22 cellular contexts compared by ENCODE assay signal in the genomic region with DNA sequence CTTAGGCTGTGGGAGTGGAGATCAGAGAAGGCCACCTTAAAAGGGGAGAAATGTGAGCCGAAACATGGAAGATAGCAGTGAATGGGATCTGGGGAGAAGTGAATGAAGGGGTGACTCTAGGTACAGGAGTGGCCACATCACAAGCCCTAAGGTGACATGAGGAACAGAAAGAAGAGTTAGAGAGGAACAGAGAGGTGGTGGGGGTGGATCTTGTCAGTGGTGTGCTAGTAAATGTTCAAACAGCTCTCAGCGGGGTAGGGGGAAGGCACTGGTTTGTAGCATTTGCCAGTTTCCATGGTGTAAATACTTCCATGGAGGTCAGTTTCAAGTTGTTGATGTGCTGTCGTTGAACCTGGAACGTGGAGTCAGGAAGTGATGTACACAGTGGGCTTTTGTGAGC.
A peak's percentile ranks its signal among the peaks of the same experiment; 100 is the strongest.
DNase-seq lines count a peak whose midpoint lies in the region; ATAC-seq, FAIRE-seq and TF ChIP-seq lines count a peak whose summit lies in the region.
"Had no signal": no experiment of that assay in that cellular context is flagged by ENCODE, and none has a peak within 500 bp of the region (broad histone marks: within the 10 kb centered on the region; RNA-seq: fewer than 3 reads in every experiment).

No MANE protein-coding gene starts in this region.

- no peaks in the 10 kb centered on the region for H4K20me1 ChIP-seq in GM12878 (ENCODE audit: control insufficient read depth, insufficient read depth)
- H4K20me1 ChIP-seq: BLaER1 had no signal

- in situ Hi-C loops in GM12878 (cut with MboI): no loop called here

- 72% methylated on average over 4 of the region's 4 CpGs for WGBS in GM12878 (ENCODE audit: insufficient coverage, insufficient replicate concordance, low lambda C conversion rate, missing lambda C conversion rate)

- TF ChIP-seq EP300 in GM12878 (IDR thresholded peaks at IDR 0.05; ENCODE audit: borderline replicate concordance in 1 of 2, control insufficient read depth in 1 of 2, low read depth in 2 of 2, low read length in 2 of 2): no peak

- peaks cover 19% of the 10 kb centered on the region for H3K36me3 Mint-ChIP-seq in IgD-negative memory B cell
- H3K36me3 Mint-ChIP-seq: CD4-positive, alpha-beta memory T cell had no signal

- H3K27me3 ChIP-seq in GM12878 (replicated peaks in 1 of 2; ENCODE audit: control insufficient read depth in 2 of 2, insufficient read depth in 2 of 2, low read length in 1 of 2) (no peaks in the 10 kb centered on the region), parathyroid adenoma (ENCODE audit: control insufficient read depth, insufficient read depth, low read length) (no peaks in the 10 kb centered on the region), WERI-Rb-1 (ENCODE audit: insufficient read depth, low read depth, severe bottlenecking) (no peaks in the 10 kb centered on the region)
- H3K27me3 ChIP-seq: BLaER1 had no signal

- H3K4me1 Mint-ChIP-seq in IgD-negative memory B cell: peaks cover 14 to 23% (median 15%) of the 10 kb centered on the region in 3 donors
- H3K4me1 Mint-ChIP-seq: CD14-positive monocyte; CD4-positive, alpha-beta memory T cell; GM23338 had no signal

- H3K27ac ChIP-seq in GM12878 (ENCODE audit: control insufficient read depth, insufficient read depth) (no peak overlapping the region), parathyroid adenoma (peak overlapping the region; percentile 84), WERI-Rb-1 (no peak overlapping the region)
- H3K27ac ChIP-seq: A549, BLaER1, HL-60 had no signal

- no peak for TF ChIP-seq CTCF in GM12878 (IDR thresholded peaks at IDR 0.05 in 2 of 3, conservative IDR thresholded peaks at IDR 0.05 in 1 of 3; ENCODE audit: control insufficient read depth in 2 of 3, extremely low read depth in 1 of 3, insufficient read depth in 1 of 3, low read depth in 3 of 3, low read length in 3 of 3)
- TF ChIP-seq CTCF in parathyroid adenoma (IDR thresholded peaks at IDR 0.05): no peak
- TF ChIP-seq CTCF in WERI-Rb-1 (IDR thresholded peaks at IDR 0.05; ENCODE audit: low read depth, low read length): no peak

- RAD21 ChIA-PET in GM12878 (lab: Charles Lee; ENCODE audit: unreplicated experiment): no interaction called here

- no peak for TF ChIP-seq RAD21 in GM12878 (IDR thresholded peaks at IDR 0.05; ENCODE audit: insufficient read depth, low read depth, low read length)

- H2AFZ ChIP-seq in GM12878 (ENCODE audit: control insufficient read depth, low read depth, low read length) (no peak overlapping the region), parathyroid adenoma (no peak overlapping the region)
- H2AFZ ChIP-seq: GM23338 had no signal

- peak overlapping the region in 2 of 3 donors; percentile 75 to 79 for H3K27ac Mint-ChIP-seq in IgD-negative memory B cell
- H3K27ac Mint-ChIP-seq: CD4-positive, alpha-beta memory T cell; GM23338; HFFc6 had no signal

- H3K9ac ChIP-seq in GM12878 (ENCODE audit: control insufficient read depth, insufficient read depth, low read length): no peak overlapping the region
- no peak overlapping the region for H3K9ac ChIP-seq in parathyroid adenoma
- H3K9ac ChIP-seq: BLaER1 had no signal

- FAIRE-seq in GM12891 (lab: Jason Lieb, UNC): peak; percentile 41
- FAIRE-seq in GM12878 (lab: Jason Lieb, UNC): no peak
- FAIRE-seq: A549, H54, K562 had no signal

- ATAC-seq in GM12878 (peak; percentile 36), GM21717 (IDR thresholded peaks at IDR 0.05; ENCODE audit: unreplicated experiment) (no peak)
- ATAC-seq: A549, GM23338, HCT116, K562 had no signal

- H3K4me3 Mint-ChIP-seq in IgD-negative memory B cell: no peak overlapping the region
- H3K4me3 Mint-ChIP-seq: CD14-positive monocyte; CD4-positive, alpha-beta memory T cell; GM23338; HFFc6 had no signal

- H3K36me3 ChIP-seq in GM12878 (ENCODE audit: control insufficient read depth in 2 of 2, insufficient read depth in 2 of 2, low read length in 1 of 2) (peaks cover 32 to 60% of the 10 kb centered on the region in 2 experiments), parathyroid adenoma (ENCODE audit: control insufficient read depth, insufficient read depth, low read length) (no peaks in the 10 kb centered on the region), WERI-Rb-1 (no peaks in the 10 kb centered on the region)

- H3K9me3 Mint-ChIP-seq in IgD-negative memory B cell: no peaks in the 10 kb centered on the region
- H3K9me3 Mint-ChIP-seq: CD14-positive monocyte, GM23338, HFFc6 had no signal

- CTCF ChIA-PET in GM12878 (lab: Yijun Ruan, JAX): interaction anchor here (0.9 kb wide), 1 partner anchor 191 kb away, joined by 3 read pairs; no protein-coding TSS in a partner anchor

- POLR2A ChIA-PET in GM12878 (lab: Charles Lee): no interaction called here

- no peaks in the 10 kb centered on the region for H3K27me3 Mint-ChIP-seq in IgD-negative memory B cell
- H3K27me3 Mint-ChIP-seq: CD4-positive, alpha-beta memory T cell had no signal

- SMC1A ChIA-PET in GM12878 (lab: Charles Lee; ENCODE audit: uncharacterized antibody, unreplicated experiment): no interaction called here

- DNase-seq in GM12891 (ENCODE audit: insufficient read length, low spot score): no peak
- no peak for DNase-seq in GM12878 (ENCODE audit: low read depth, low spot score)
- DNase-seq in Kasumi-1 (lab: John Stamatoyannopoulos, UW): no peak
- DNase-seq in WERI-Rb-1: no peak
- no peak for DNase-seq in 8988T
- DNase-seq: AML-193; CD4-positive, alpha-beta memory T cell; DMS153; DMS79; GDM1; HFFc6 had no signal

- no peaks in the 10 kb centered on the region; the same call in 2 of the 3 replicates for H3K9me3 ChIP-seq in GM12878 (replicated peaks; ENCODE audit: control insufficient read depth, insufficient read depth, low read length)
- no peaks in the 10 kb centered on the region for H3K9me3 ChIP-seq in parathyroid adenoma (ENCODE audit: control insufficient read depth, low read length)
- no peaks in the 10 kb centered on the region for H3K9me3 ChIP-seq in WERI-Rb-1 (ENCODE audit: severe bottlenecking)
- H3K9me3 ChIP-seq: A549, BLaER1 had no signal

- H3K4me2 ChIP-seq in GM12878 (ENCODE audit: control insufficient read depth, insufficient read depth): no peak overlapping the region
- H3K4me2 ChIP-seq in parathyroid adenoma (ENCODE audit: low read length): no peak overlapping the region
- H3K4me2 ChIP-seq: A549, BLaER1, GM23338 had no signal

- BruUV-seq in GM12878 (replicated peaks; lab: Mats Ljungman, UMichigan): no TSS peak

- H3K4me1 ChIP-seq in GM12878 (ENCODE audit: control insufficient read depth, insufficient read depth, low read length): no peaks in the 10 kb centered on the region
- H3K4me1 ChIP-seq in parathyroid adenoma: peaks cover 19% of the 10 kb centered on the region
- H3K4me1 ChIP-seq: A549, BLaER1 had no signal

- no peaks in the 10 kb centered on the region for H3K79me2 ChIP-seq in GM12878 (ENCODE audit: control insufficient read depth, insufficient read depth, low read length)
- H3K79me2 ChIP-seq in parathyroid adenoma: no peaks in the 10 kb centered on the region

- intact Hi-C loops in GM12878 (cut with micrococcal nuclease; ENCODE audit: unreplicated experiment): no loop called here

- H3K4me3 ChIP-seq in GM12878 (no peak overlapping the region), parathyroid adenoma (ENCODE audit: low read depth, low read length) (no peak overlapping the region), WERI-Rb-1 (ENCODE audit: low read depth, low read length) (no peak overlapping the region)
- H3K4me3 ChIP-seq: A549, BLaER1, GM23338, K562 had no signal

- no peak for TF ChIP-seq POLR2A in GM12891 (IDR thresholded peaks at IDR 0.05; ENCODE audit: low read depth, low read length)
- TF ChIP-seq POLR2A in GM12878 (IDR thresholded peaks at IDR 0.05; ENCODE audit: low read depth, low read length): no peak

TF ChIP-seq in GM12891, 5 proteins besides CTCF, POLR2A, EP300 and RAD21:
- no peak; the same call in 1 of the 2 replicates for TF ChIP-seq POLR2AphosphoS5 (IDR thresholded peaks at IDR 0.05; ENCODE audit: low read depth, low read length)
- no peak for TF ChIP-seq TAF1 (IDR thresholded peaks at IDR 0.05; ENCODE audit: low read depth, low read length)
- peak; percentile 28; the same call in 1 of the 2 replicates for TF ChIP-seq SPI1 (IDR thresholded peaks at IDR 0.05; ENCODE audit: low read depth, low read length)

TF ChIP-seq in GM12878, 131 proteins besides CTCF, POLR2A, EP300 and RAD21:
- TF ChIP-seq SPI1 (IDR thresholded peaks at IDR 0.05; ENCODE audit: borderline replicate concordance, insufficient read depth, low read depth, low read length): peak; percentile 29; the same call in 1 of the 2 replicates
- TF ChIP-seq, protein P1, sequence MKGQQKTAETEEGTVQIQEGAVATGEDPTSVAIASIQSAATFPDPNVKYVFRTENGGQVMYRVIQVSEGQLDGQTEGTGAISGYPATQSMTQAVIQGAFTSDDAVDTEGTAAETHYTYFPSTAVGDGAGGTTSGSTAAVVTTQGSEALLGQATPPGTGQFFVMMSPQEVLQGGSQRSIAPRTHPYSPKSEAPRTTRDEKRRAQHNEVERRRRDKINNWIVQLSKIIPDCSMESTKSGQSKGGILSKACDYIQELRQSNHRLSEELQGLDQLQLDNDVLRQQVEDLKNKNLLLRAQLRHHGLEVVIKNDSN (IDR thresholded peaks at IDR 0.05; ENCODE audit: borderline replicate concordance, extremely low read length, insufficient read depth, low read depth, low read length): no peak
